8 cellular contexts compared by ENCODE assay signal in the genomic region with DNA sequence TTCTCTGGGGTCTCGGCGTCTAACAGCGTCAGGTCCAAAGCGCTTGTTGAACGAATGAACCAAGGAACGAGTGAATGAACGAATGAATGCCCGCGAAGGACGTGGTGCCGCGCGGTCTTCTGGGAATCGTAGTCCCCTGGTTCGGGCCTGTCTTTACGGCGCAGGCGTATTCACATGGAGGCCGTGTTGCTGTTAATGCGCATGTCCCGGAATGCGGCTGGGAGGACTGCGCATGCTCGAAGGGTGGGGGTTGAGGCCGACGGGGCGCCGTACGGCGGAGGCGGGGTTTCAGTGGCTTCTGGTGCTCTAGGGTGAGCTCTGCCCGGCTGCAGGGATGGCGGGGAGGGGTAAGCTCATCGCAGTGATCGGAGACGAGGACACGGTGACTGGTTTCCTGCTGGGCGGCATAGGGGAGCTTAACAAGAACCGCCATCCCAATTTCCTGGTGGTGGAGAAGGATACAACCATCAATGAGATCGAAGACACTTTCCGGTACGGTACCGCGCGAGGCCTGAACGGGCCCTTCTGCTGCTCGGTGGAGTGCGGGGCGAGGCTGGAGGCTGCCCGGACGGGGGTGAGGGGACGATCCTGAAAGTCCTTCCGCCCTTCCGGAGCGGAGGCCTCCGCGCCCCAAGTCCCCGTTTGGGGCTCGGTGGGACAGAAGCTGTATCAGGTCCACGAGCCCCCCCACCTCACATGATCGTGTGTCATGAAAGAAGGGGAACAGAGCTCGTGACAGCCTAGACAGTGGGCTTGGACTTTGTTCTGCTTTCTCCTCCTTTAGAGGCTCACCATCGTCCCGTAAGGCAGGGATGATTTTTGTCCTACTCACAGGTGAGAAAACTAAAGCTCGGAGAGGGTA.
DNase-seq lines count a peak whose midpoint lies in the region; ATAC-seq, FAIRE-seq and TF ChIP-seq lines count a peak whose summit lies in the region.

A gene with protein sequence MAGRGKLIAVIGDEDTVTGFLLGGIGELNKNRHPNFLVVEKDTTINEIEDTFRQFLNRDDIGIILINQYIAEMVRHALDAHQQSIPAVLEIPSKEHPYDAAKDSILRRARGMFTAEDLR (plus strand): TSS at position 286 of the 862 bp plus-strand sequence. CDS start 49 bp downstream, at position 335.

- peak; percentile 93 for DNase-seq in AG09319 (ENCODE audit: extremely low read depth, low read depth)
- DNase-seq in NCI-H446 treated with DMSO at 0.1 percent for 48 hours (lab: John Stamatoyannopoulos, UW) = peak; percentile 91
- peak; percentile 97 for DNase-seq in cerebellar cortex (ENCODE audit: low spot score)
- peak; percentile 99 for DNase-seq in stimulated activated CD4-positive, alpha-beta T cell treated with anti-CD3 and anti-CD28 coated beads, Interleukin-12 subunit alpha, Interleukin-12 subunit beta, amount 100 ng/mL, for 4 hours

- no peak for TF ChIP-seq CTCF in AG09319 (IDR thresholded peaks at IDR 0.05; ENCODE audit: low read depth, low read length)

- FAIRE-seq in islet of Langerhans (lab: Jason Lieb, UNC) = peak; percentile 51

- ATAC-seq in GM19025 (IDR thresholded peaks at IDR 0.05; ENCODE audit: low read depth, unreplicated experiment) = peak; percentile 90
- ATAC-seq in HG03342 (IDR thresholded peaks at IDR 0.05; ENCODE audit: unreplicated experiment) = peak; percentile 83
- peak; percentile 90 to 93 for ATAC-seq in activated CD4-positive, CD25-positive, alpha-beta regulatory T cell treated with anti-CD3 and anti-CD28 coated beads, Interleukin-2, amount 50 U/mL, for 24 hours

Comparison
In these comparisons a context has a peak if more than half of its experiments do, and no peak if none do; other contexts are left out.
1. Peak in every context shown above with its lines: DNase-seq and ATAC-seq.